In genomic region chr2:42748846-42749245, GRCh38 we compare ENCODE assay signal across 22 cellular contexts. TPM values are rescaled to one million over a fixed set of nuclear protein-coding genes. Genes with fewer than 3 reads are reported as not detected.
DNase-seq lines count a peak whose midpoint lies in the region; ATAC-seq and TF ChIP-seq lines count a peak whose summit lies in the region.
"Had no signal": no experiment of that assay in that cellular context is flagged by ENCODE, and none has a peak within 500 bp of the region (broad histone marks: within the 10 kb centered on the region; RNA-seq: fewer than 3 reads in every experiment).

No MANE protein-coding gene starts in this region.

- H3K79me2 ChIP-seq in SK-N-SH (ENCODE audit: insufficient read depth) = no peaks in the 10 kb centered on the region

- CTCF ChIA-PET in SK-N-SH (lab: Yijun Ruan, JAX) = interaction anchor here (1.0 kb wide), 1 partner anchor 62 kb away, joined by 3 read pairs; no protein-coding TSS in a partner anchor

- TF ChIP-seq CTCF in SK-N-SH (IDR thresholded peaks at IDR 0.05) (no peak), endothelial cell (IDR thresholded peaks at IDR 0.05; ENCODE audit: unreplicated experiment) (no peak)

- H3K27ac ChIP-seq in SK-N-SH (ENCODE audit: low read depth in 2 of 2, low read length in 1 of 2) = no peak overlapping the region
- H3K27ac ChIP-seq: 22Rv1 had no signal

- POLR2A ChIA-PET in SK-N-SH (lab: Yijun Ruan, JAX) = no interaction called here

- H3K4me3 ChIP-seq in SK-N-SH (ENCODE audit: low read depth in 2 of 2, low read length in 1 of 2) = no peak overlapping the region
- H3K4me3 ChIP-seq: BLaER1 treated with 17β-estradiol and CSF1 and Interleukin-3, amounts not matched to agents 10 nM and 100 nM; GM23338 had no signal

- peak overlapping the region; percentile 8 for H3K4me3 Mint-ChIP-seq in endothelial cell (ENCODE audit: unreplicated experiment)
- H3K4me3 Mint-ChIP-seq: B cell; CD8-positive, alpha-beta T cell; GM23338; IgD-negative memory B cell had no signal

- no peaks in the 10 kb centered on the region for H3K36me3 ChIP-seq in SK-N-SH (replicated peaks in 1 of 2; ENCODE audit: control insufficient read depth in 1 of 2, insufficient read depth in 2 of 2, low read length in 1 of 2)

- H2AFZ ChIP-seq in SK-N-SH (ENCODE audit: low read depth) = no peak overlapping the region
- H2AFZ ChIP-seq: GM23338 had no signal

- H3K27me3 Mint-ChIP-seq in endothelial cell (ENCODE audit: unreplicated experiment) = peaks cover 2% of the 10 kb centered on the region
- H3K27me3 Mint-ChIP-seq: B cell, IgD-negative memory B cell had no signal

- WGBS in SK-N-SH (ENCODE audit: low lambda C conversion rate) = 88% methylated on average over 4 of the region's 4 CpGs

- no peak for TF ChIP-seq RAD21 in SK-N-SH (IDR thresholded peaks at IDR 0.05; ENCODE audit: low read length)
- TF ChIP-seq RAD21 in Ishikawa (IDR thresholded peaks at IDR 0.05; ENCODE audit: low read depth) = no peak

- ATAC-seq in SK-N-SH treated with all-trans-retinoic acid at 6 μM for 48 hours = no peak
- no peak for ATAC-seq in GM18511 (IDR thresholded peaks at IDR 0.05; ENCODE audit: unreplicated experiment)
- ATAC-seq: CD8-positive, alpha-beta T cell; GM23338; HCT116; HepG2 had no signal

- no peak overlapping the region for H3K4me2 ChIP-seq in SK-N-SH
- H3K4me2 ChIP-seq: BLaER1 treated with 17β-estradiol and CSF1 and Interleukin-3, amounts not matched to agents 10 nM and 100 nM; GM23338 had no signal

- H3K4me1 ChIP-seq in SK-N-SH (ENCODE audit: control insufficient read depth in 1 of 2, insufficient read depth in 2 of 2, low read depth in 1 of 2, low read length in 1 of 2) = peaks cover 0 to 13% of the 10 kb centered on the region in 2 experiments; a peak in 1 of 4 replicates

- DNase-seq in SK-N-SH = no peak
- no peak for DNase-seq in endothelial cell (ENCODE audit: low spot score)
- no peak for DNase-seq in NCI-H1048 (lab: John Stamatoyannopoulos, UW)
- DNase-seq in COLO829 (ENCODE audit: low spot score) = no peak
- DNase-seq: CD8-positive, alpha-beta T cell; COR-L47; DMS 273 treated with DMSO at 0.1 percent for 48 hours; DMS53; DND-41; EL; H7 had no signal

- no peaks in the 10 kb centered on the region for H4K20me1 ChIP-seq in SK-N-SH (ENCODE audit: insufficient read depth)

- no peak overlapping the region for H3K9ac ChIP-seq in SK-N-SH
- H3K9ac ChIP-seq: BLaER1 treated with 17β-estradiol and CSF1 and Interleukin-3, amounts not matched to agents 10 nM and 100 nM had no signal

- TF ChIP-seq EP300 in SK-N-SH (IDR thresholded peaks at IDR 0.05; ENCODE audit: borderline replicate concordance in 1 of 2, low read depth in 1 of 2, low read length in 1 of 2) (no peak), Ishikawa (IDR thresholded peaks at IDR 0.05; ENCODE audit: borderline replicate concordance) (no peak)

- no peaks in the 10 kb centered on the region for H3K27me3 ChIP-seq in SK-N-SH (ENCODE audit: insufficient read depth)

- no peaks in the 10 kb centered on the region for H3K9me3 ChIP-seq in SK-N-SH
- H3K9me3 ChIP-seq: BLaER1 treated with 17β-estradiol and CSF1 and Interleukin-3, amounts not matched to agents 10 nM and 100 nM had no signal

- no peaks in the 10 kb centered on the region for H3F3A ChIP-seq in SK-N-SH (replicated peaks; ENCODE audit: insufficient read depth)

- no peak overlapping the region for H3K27ac Mint-ChIP-seq in endothelial cell (ENCODE audit: unreplicated experiment)
- H3K27ac Mint-ChIP-seq: B cell; CD8-positive, alpha-beta T cell; GM23338; IgD-negative memory B cell had no signal

- H3K36me3 Mint-ChIP-seq in endothelial cell (ENCODE audit: low read depth, unreplicated experiment) = peaks cover 35% of the 10 kb centered on the region

- H3K4me1 Mint-ChIP-seq in endothelial cell (ENCODE audit: unreplicated experiment) = no peaks in the 10 kb centered on the region
- H3K4me1 Mint-ChIP-seq: GM23338 had no signal

- no peaks in the 10 kb centered on the region for H3K9me2 ChIP-seq in SK-N-SH

- no peaks in the 10 kb centered on the region for H3K9me3 Mint-ChIP-seq in endothelial cell (ENCODE audit: unreplicated experiment)
- H3K9me3 Mint-ChIP-seq: CD8-positive, alpha-beta T cell; GM23338; IgD-negative memory B cell had no signal

TF ChIP-seq in SK-N-SH, 30 proteins besides CTCF, POLR2A, EP300 and RAD21 (continues in another document):
- TF ChIP-seq MEF2A (IDR thresholded peaks at IDR 0.05; ENCODE audit: borderline replicate concordance, low read depth) = no peak

TF ChIP-seq in SK-N-SH treated with all-trans-retinoic acid at 6 μM for 48 hours, 23 proteins besides CTCF, POLR2A, EP300 and RAD21 (continues in another document):
- TF ChIP-seq, protein P1, sequence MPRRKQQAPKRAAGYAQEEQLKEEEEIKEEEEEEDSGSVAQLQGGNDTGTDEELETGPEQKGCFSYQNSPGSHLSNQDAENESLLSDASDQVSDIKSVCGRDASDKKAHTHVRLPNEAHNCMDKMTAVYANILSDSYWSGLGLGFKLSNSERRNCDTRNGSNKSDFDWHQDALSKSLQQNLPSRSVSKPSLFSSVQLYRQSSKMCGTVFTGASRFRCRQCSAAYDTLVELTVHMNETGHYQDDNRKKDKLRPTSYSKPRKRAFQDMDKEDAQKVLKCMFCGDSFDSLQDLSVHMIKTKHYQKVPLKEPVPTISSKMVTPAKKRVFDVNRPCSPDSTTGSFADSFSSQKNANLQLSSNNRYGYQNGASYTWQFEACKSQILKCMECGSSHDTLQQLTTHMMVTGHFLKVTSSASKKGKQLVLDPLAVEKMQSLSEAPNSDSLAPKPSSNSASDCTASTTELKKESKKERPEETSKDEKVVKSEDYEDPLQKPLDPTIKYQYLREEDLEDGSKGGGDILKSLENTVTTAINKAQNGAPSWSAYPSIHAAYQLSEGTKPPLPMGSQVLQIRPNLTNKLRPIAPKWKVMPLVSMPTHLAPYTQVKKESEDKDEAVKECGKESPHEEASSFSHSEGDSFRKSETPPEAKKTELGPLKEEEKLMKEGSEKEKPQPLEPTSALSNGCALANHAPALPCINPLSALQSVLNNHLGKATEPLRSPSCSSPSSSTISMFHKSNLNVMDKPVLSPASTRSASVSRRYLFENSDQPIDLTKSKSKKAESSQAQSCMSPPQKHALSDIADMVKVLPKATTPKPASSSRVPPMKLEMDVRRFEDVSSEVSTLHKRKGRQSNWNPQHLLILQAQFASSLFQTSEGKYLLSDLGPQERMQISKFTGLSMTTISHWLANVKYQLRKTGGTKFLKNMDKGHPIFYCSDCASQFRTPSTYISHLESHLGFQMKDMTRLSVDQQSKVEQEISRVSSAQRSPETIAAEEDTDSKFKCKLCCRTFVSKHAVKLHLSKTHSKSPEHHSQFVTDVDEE (CRISPR knock-in tag; IDR thresholded peaks at IDR 0.05) = no peak
- TF ChIP-seq GLIS3 (CRISPR knock-in tag; IDR thresholded peaks at IDR 0.05) = no peak
- no peak for TF ChIP-seq PPARA (CRISPR knock-in tag; IDR thresholded peaks at IDR 0.05; ENCODE audit: borderline replicate concordance)

TF ChIP-seq in Ishikawa, 13 proteins besides CTCF, POLR2A, EP300 and RAD21:
- TF ChIP-seq CREB1 (IDR thresholded peaks at IDR 0.05; ENCODE audit: low read depth) (no peak), TCF12 (IDR thresholded peaks at IDR 0.05; ENCODE audit: low read depth) (no peak), REST (IDR thresholded peaks at IDR 0.05; ENCODE audit: low read depth) (peak; percentile 51; the same call in 1 of the 2 replicates)
TF ChIP-seq in Ishikawa: peak in this region for 1.

RNA-seq across cellular contexts. Expression of gene OXER1, which starts 15.1 kb away (rescaled TPM):
- not detected in 2 replicates for polyA plus RNA-seq in SK-N-SH (2012; rRNA removed)
- polyA plus RNA-seq in SK-N-SH (2012; cell fraction: cytosol; rRNA removed) = not detected in 2 replicates
- polyA plus RNA-seq in SK-N-SH (2012; cell fraction: nucleus; rRNA removed) = 0.04 TPM in 1 of 2 replicates, not detected in the other
- 1.5 TPM for total RNA-seq in endothelial cell (ENCODE audit: unreplicated experiment)
- total RNA-seq: G401 had no signal

RNA-seq across cellular contexts. Expression of gene HAAO, which starts 43.5 kb away (rescaled TPM):
- polyA plus RNA-seq in SK-N-SH (2012; rRNA removed) = not detected in 2 replicates
- not detected in 2 replicates for polyA plus RNA-seq in SK-N-SH (2012; cell fraction: cytosol; rRNA removed)
- not detected in 2 replicates for polyA plus RNA-seq in SK-N-SH (2012; cell fraction: nucleus; rRNA removed)
- 6.0 TPM for total RNA-seq in endothelial cell (ENCODE audit: unreplicated experiment)
- total RNA-seq: CD8-positive, alpha-beta T cell; G401 had no signal
